10 cellular contexts compared by ENCODE assay signal in the genomic region with DNA sequence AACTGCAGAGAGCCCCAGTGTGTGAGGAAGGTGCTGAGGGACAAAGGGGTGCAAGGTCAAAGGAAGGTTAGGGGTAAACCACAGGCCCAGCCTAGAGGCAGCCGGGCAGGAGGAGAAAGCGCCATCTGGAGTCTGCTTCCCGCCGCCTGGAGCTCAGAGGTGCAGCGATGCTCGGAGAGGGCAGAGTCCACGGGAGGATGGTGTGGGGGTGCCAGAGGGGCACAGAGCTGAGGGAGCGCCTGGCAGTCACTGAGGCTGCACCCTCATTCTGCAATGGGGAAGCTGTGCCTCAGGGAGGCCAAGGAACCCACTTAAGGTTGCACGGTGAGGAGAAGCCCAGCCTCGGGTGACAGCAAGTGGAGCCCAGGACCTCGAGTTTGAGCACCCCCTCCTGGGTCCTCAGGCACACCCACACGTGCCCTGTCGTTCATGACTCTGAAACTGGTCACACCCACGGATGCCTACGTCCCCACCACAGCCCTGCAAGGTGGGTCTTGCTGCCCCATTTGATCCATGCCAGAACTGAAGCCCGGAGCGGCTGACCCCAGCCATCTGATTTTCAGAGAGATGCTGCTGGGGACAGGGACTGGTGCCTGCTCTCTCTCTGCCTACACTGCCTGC. TPM values are rescaled to one million over a fixed set of nuclear protein-coding genes. Genes with fewer than 3 reads are reported as not detected.
A peak's percentile ranks its signal among the peaks of the same experiment; 100 is the strongest.
DNase-seq lines count a peak whose midpoint lies in the region; ATAC-seq, FAIRE-seq and TF ChIP-seq lines count a peak whose summit lies in the region.
"Had no signal": no experiment of that assay in that cellular context is flagged by ENCODE, and none has a peak within 500 bp of the region (broad histone marks: within the 10 kb centered on the region; RNA-seq: fewer than 3 reads in every experiment).

No MANE protein-coding gene starts in this region.

- H3K36me3 ChIP-seq in small intestine (ENCODE audit: control insufficient read depth in 2 of 2, insufficient read depth in 2 of 2, low read length in 2 of 2) (no peaks in the 10 kb centered on the region), MG63 (no peaks in the 10 kb centered on the region)

- POLR2A ChIA-PET in WTC11 (lab: Charles Lee): no interaction called here

- H3K4me3 ChIP-seq in small intestine (ENCODE audit: low read depth in 1 of 2, low read length in 2 of 2) (peak overlapping the region; percentile 30 to 54), MG63 (no peak overlapping the region), lower leg skin (ENCODE audit: low read depth, poor library complexity, severe bottlenecking) (no peak overlapping the region)

- peaks cover 14% of the 10 kb centered on the region for H3K9me3 Mint-ChIP-seq in WTC11
- peaks cover 4% of the 10 kb centered on the region for H3K9me3 Mint-ChIP-seq in activated naive CD8-positive, alpha-beta T cell treated with anti-CD3 and anti-CD28 coated beads, Interleukin-2, amount 50 U/mL, for 24 hours

- peaks cover 15% of the 10 kb centered on the region for H3K4me1 Mint-ChIP-seq in WTC11
- H3K4me1 Mint-ChIP-seq in activated naive CD8-positive, alpha-beta T cell treated with anti-CD3 and anti-CD28 coated beads, Interleukin-2, amount 50 U/mL, for 24 hours: peaks cover 63% of the 10 kb centered on the region

- no peaks in the 10 kb centered on the region for H3K4me1 ChIP-seq in small intestine (ENCODE audit: control insufficient read depth in 2 of 2, insufficient read depth in 1 of 2, low read depth in 1 of 2, low read length in 1 of 2)

- FAIRE-seq in small intestine (lab: Jason Lieb, UNC): no peak

- no peak overlapping the region for H3K4me3 Mint-ChIP-seq in WTC11
- H3K4me3 Mint-ChIP-seq in activated naive CD8-positive, alpha-beta T cell treated with anti-CD3 and anti-CD28 coated beads, Interleukin-2, amount 50 U/mL, for 24 hours: peak overlapping the region; percentile 82

- 0 out of 2 replicates have a peak, but pooled peaks have one; percentile 25 for ATAC-seq in WTC11
- ATAC-seq in activated naive CD8-positive, alpha-beta T cell treated with anti-CD3 and anti-CD28 coated beads, Interleukin-2, amount 50 U/mL, for 24 hours: no peak

- H3K27me3 Mint-ChIP-seq in WTC11 (ENCODE audit: low read depth): peaks cover 5% of the 10 kb centered on the region
- H3K27me3 Mint-ChIP-seq in activated naive CD8-positive, alpha-beta T cell treated with anti-CD3 and anti-CD28 coated beads, Interleukin-2, amount 50 U/mL, for 24 hours: no peaks in the 10 kb centered on the region

- intact Hi-C loops in lower leg skin (cut with DNase I; ENCODE audit: low total_unique reads): loop anchor here (10.0 kb wide), 1 partner anchor 1393 kb away; no protein-coding TSS in a partner anchor

- H3K36me3 Mint-ChIP-seq in WTC11: no peaks in the 10 kb centered on the region
- H3K36me3 Mint-ChIP-seq in activated naive CD8-positive, alpha-beta T cell treated with anti-CD3 and anti-CD28 coated beads, Interleukin-2, amount 50 U/mL, for 24 hours (ENCODE audit: low read depth): peaks cover 34% of the 10 kb centered on the region

- H3K27ac Mint-ChIP-seq in WTC11: no peak overlapping the region
- peak overlapping the region; percentile 93 for H3K27ac Mint-ChIP-seq in activated naive CD8-positive, alpha-beta T cell treated with anti-CD3 and anti-CD28 coated beads, Interleukin-2, amount 50 U/mL, for 24 hours

- peak; percentile 13 for TF ChIP-seq POLR2A in GM15510 (IDR thresholded peaks at IDR 0.05; ENCODE audit: borderline replicate concordance, extremely low read depth, insufficient read length)
- no peak for TF ChIP-seq POLR2A in lower leg skin (IDR thresholded peaks at IDR 0.05)

- TF ChIP-seq CTCF in WTC11 (IDR thresholded peaks at IDR 0.05): no peak
- no peak for TF ChIP-seq CTCF in lower leg skin (IDR thresholded peaks at IDR 0.05)

- peak overlapping the region in 1 of 2 donors; percentile 80 for H3K27ac ChIP-seq in small intestine (ENCODE audit: low read depth in 1 of 2, low read length in 1 of 2)

- no peak for DNase-seq in WTC11 (ENCODE audit: low spot score)
- DNase-seq in activated naive CD8-positive, alpha-beta T cell treated with anti-CD3 and anti-CD28 coated beads, Interleukin-2, amount 50 U/mL, for 24 hours: peak; percentile 35
- DNase-seq in small intestine: no peak
- DNase-seq in MG63: no peak
- DNase-seq in NCI-H345 treated with DMSO at 0.1 percent for 48 hours (lab: John Stamatoyannopoulos, UW; ENCODE audit: unreplicated experiment): no peak
- no peak for DNase-seq in lower leg skin (ENCODE audit: low spot score in 2 of 2)
- no peak for DNase-seq in LoVo (ENCODE audit: low spot score)
- DNase-seq: NCI-H1105 had no signal

- CTCF ChIA-PET in WTC11 (lab: Charles Lee): interaction anchor here (0.6 to 2.7 kb wide), 11 partner anchors 8 to 292 kb away, joined by 3 to 13 read pairs (median 6); partner anchors contain the start of gene KCTD17

- H3K9me3 ChIP-seq in small intestine (ENCODE audit: control insufficient read depth, low read depth): no peaks in the 10 kb centered on the region
- H3K9me3 ChIP-seq in MG63: no peaks in the 10 kb centered on the region

- H3K27me3 ChIP-seq in small intestine (ENCODE audit: control insufficient read depth in 2 of 2, insufficient read depth in 2 of 2, low read length in 2 of 2): no peaks in the 10 kb centered on the region
- H3K27me3 ChIP-seq in MG63: no peaks in the 10 kb centered on the region

- 21 to 45% (median 22%) methylated on average over 14 to 17 of the region's 17 CpGs for WGBS in small intestine, 3 donors
- WGBS in lower leg skin, 2 donors: 63 to 70% methylated on average over 16 to 17 of the region's 17 CpGs

TF ChIP-seq in WTC11, 78 proteins besides CTCF, POLR2A, EP300 and RAD21:
- TF ChIP-seq ESRRA (CRISPR knock-in tag; IDR thresholded peaks at IDR 0.05; ENCODE audit: borderline replicate concordance) (peak; percentile 47; the same call in 1 of the 2 replicates), ELF4 (CRISPR knock-in tag; IDR thresholded peaks at IDR 0.05; ENCODE audit: low read depth) (no peak)

RNA-seq across cellular contexts. Expression of gene IL2RB, which starts 1.6 kb away (rescaled TPM):
- 0.92 to 1.4 TPM (median 1.1 TPM) in 3 replicates for total RNA-seq in WTC11 (2021)
- 1 to 10 TPM; 1.0 to 1.6 (median 1.6) TPM for polyA plus RNA-seq in small intestine
- not detected in 2 replicates for total RNA-seq in MG63 (2014; rRNA removed; shearing (Covaris generic); ENCODE audit: low replicate concordance)
- total RNA-seq in lower leg skin: 10 to 100 TPM in 1 of 4 donors, 1 to 10 TPM in 3; 6.1 to 15.9 (median 8.8) TPM
- total RNA-seq: myocyte had no signal

RNA-seq across cellular contexts. Expression of gene TMPRSS6, which starts 38.6 kb away (rescaled TPM):
- total RNA-seq in WTC11 (2021) (0.11 to 0.14 TPM in 2 of 3 replicates, not detected in the other), lower leg skin (1 to 10 TPM in 3 of 4 donors, under 1 TPM in 1; 0.65 to 7.5 (median 2.8) TPM)
- polyA plus RNA-seq in small intestine: 1 to 10 TPM in 1 of 3 donors, under 1 TPM in 2; 0.40 to 2.2 (median 0.45) TPM
- not detected in 2 replicates for total RNA-seq in MG63 (2014; rRNA removed; shearing (Covaris generic); ENCODE audit: low replicate concordance)
- total RNA-seq: myocyte had no signal

RNA-seq across cellular contexts. Expression of gene C1QTNF6, which starts 39.9 kb away (rescaled TPM):
- total RNA-seq in WTC11 (2021) (5.7 to 6.4 TPM (median 5.9 TPM) in 3 replicates), lower leg skin (1 to 10 TPM in 3 of 4 donors, under 1 TPM in 1; 0.81 to 8.9 (median 2.1) TPM)
- polyA plus RNA-seq in small intestine: 1 to 10 TPM; 2.4 to 3.6 (median 2.6) TPM
- 3.9 and 23.9 TPM in 2 replicates for total RNA-seq in MG63 (2014; rRNA removed; shearing (Covaris generic); ENCODE audit: low replicate concordance)

Comparison
In these comparisons a context has a peak if more than half of its experiments do, and no peak if none do; other contexts are left out.
1. H3K4me3 ChIP-seq: peak in small intestine (2 of 2); none in MG63 (single experiment) and lower leg skin (single experiment).